9 cellular contexts compared by ENCODE assay signal in the genomic region with DNA sequence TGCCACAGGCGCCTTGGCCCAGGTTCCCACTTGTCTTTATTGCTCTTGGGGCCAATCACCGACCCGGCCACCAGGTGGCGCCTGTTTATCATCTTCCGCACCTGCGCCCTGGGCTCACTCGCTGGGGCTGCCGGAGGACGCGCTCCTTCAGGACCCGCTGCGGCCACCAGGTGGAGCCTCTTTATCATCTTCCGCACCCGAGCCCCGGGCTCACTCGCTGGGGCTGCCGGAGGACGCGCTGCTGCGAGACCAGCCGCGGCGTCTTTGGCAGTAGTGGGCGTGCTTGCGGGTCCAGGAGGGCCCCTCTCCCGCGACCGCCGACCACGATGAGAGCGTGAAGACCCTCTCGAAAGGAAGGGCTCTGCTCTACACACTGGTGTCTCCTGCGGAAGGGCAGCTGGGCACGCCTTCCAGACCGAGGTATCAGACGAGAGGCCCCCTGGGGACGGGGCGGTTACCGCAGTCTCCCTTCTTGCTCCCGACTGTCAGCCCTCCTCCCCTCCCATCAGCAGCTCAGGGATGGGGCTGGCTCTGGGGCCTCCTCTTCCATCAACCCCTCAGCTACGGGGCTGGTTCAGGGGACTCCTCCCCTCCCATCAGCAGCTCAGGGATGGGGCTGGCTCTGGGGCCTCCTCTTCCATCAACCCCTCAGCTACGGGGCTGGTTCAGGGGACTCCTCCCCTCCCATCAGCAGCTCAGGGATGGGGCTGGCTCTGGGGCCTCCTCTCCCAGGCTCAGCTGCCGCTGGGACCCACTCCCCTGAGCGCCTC. TPM values are rescaled to one million over a fixed set of nuclear protein-coding genes. Genes with fewer than 3 reads are reported as not detected.
DNase-seq lines count a peak whose midpoint lies in the region; ATAC-seq and TF ChIP-seq lines count a peak whose summit lies in the region.
"Not testable (repeated sequence)": the region's sequence is repeated elsewhere in the genome, so short reads cannot be mapped to it uniquely, and the experiment has no call there.
"Had no signal": no experiment of that assay in that cellular context is flagged by ENCODE, and none has a peak within 500 bp of the region (broad histone marks: within the 10 kb centered on the region; RNA-seq: fewer than 3 reads in every experiment).

No MANE protein-coding gene starts in this region.

- H2BK120ac ChIP-seq in H9 (ENCODE audit: low read depth, low read length, poor library complexity, severe bottlenecking), result not testable (repeated sequence)

- H2AFZ ChIP-seq in H9 (ENCODE audit: low read length), result not testable (repeated sequence)

- H3K9me3 ChIP-seq in H9 (ENCODE audit: control insufficient read depth, low read depth, low read length) (peaks cover 12% of the 10 kb centered on the region), subcutaneous abdominal adipose tissue (ENCODE audit: control insufficient read depth in 5 of 5, low read length in 5 of 5) (peaks cover 0 to 12% (median 4%) of the 10 kb centered on the region in 5 donors)

- not testable (repeated sequence) for H3K4me1 ChIP-seq in H9 (ENCODE audit: insufficient read depth, low read length); subcutaneous abdominal adipose tissue (ENCODE audit: control insufficient read depth in 5 of 5, insufficient read depth in 5 of 5, low read length in 5 of 5)

- not testable (repeated sequence) for H3K23ac ChIP-seq in H9 (ENCODE audit: insufficient read length, low read depth, low read length)

- not testable (repeated sequence) for H4K5ac ChIP-seq in H9 (ENCODE audit: insufficient read length, low read depth, low read length)

- not testable (repeated sequence) for H3K27ac ChIP-seq in H9 (ENCODE audit: insufficient read length, low read depth, low read length); subcutaneous abdominal adipose tissue (ENCODE audit: low read depth, low read length)

- intact Hi-C loops in Right ventricle myocardium inferior (cut with DNase I), result not testable (repeated sequence)

- not testable (repeated sequence) for H3K27ac Mint-ChIP-seq in H9; activated naive CD4-positive, alpha-beta T cell treated with anti-CD3 and anti-CD28 coated beads, Interleukin-2, amount 50 U/mL, for 72 hours
- peak overlapping the region in 1 of 2 donors; percentile 77 for H3K27ac Mint-ChIP-seq in T-cell

- peaks cover 55 to 56% of the 10 kb centered on the region in 2 experiments for H3K9me3 Mint-ChIP-seq in H9
- H3K9me3 Mint-ChIP-seq in T-cell; activated naive CD4-positive, alpha-beta T cell treated with anti-CD3 and anti-CD28 coated beads, Interleukin-2, amount 50 U/mL, for 72 hours: not testable (repeated sequence)

- H3K79me2 ChIP-seq in H9 (ENCODE audit: insufficient read depth, low read length), result not testable (repeated sequence)

- H3K18ac ChIP-seq in H9 (ENCODE audit: insufficient read length, low read depth, low read length), result not testable (repeated sequence)

- peak overlapping the region; percentile 61 for H3K4me3 ChIP-seq in Jurkat, Clone E6-1 (ENCODE audit: low read length)
- peak overlapping the region; percentile 15 to 69 (median 55) for H3K4me3 ChIP-seq in subcutaneous abdominal adipose tissue (ENCODE audit: low read depth in 1 of 5, low read length in 5 of 5)

- H3K4me3 Mint-ChIP-seq in H9 (peak overlapping the region; percentile 69 to 76), T-cell (peak overlapping the region; percentile 41 to 76 (median 74))

- not testable (repeated sequence) for H3K27me3 ChIP-seq in H9 (ENCODE audit: insufficient read depth, low read length); subcutaneous abdominal adipose tissue (ENCODE audit: control insufficient read depth in 5 of 5, insufficient read depth in 4 of 5, low read length in 5 of 5)

- peaks cover 8 to 11% (median 9%) of the 10 kb centered on the region in 3 experiments; a peak in 5 of 7 replicates for H3K36me3 Mint-ChIP-seq in H9 (ENCODE audit: insufficient read depth in 1 of 3, low read depth in 3 of 3)
- H3K36me3 Mint-ChIP-seq in T-cell; activated naive CD4-positive, alpha-beta T cell treated with anti-CD3 and anti-CD28 coated beads, Interleukin-2, amount 50 U/mL, for 72 hours: not testable (repeated sequence)

- not testable (repeated sequence) for H3K4me1 Mint-ChIP-seq in H9, T-cell

- not testable (repeated sequence) for H2AK5ac ChIP-seq in H9 (ENCODE audit: insufficient read length, low read length)

- DNase-seq in GM10266 (ENCODE audit: extremely low spot score) (peak; percentile 74), H9 (peak; percentile 70), T-cell (peak; percentile 58 to 92 (median 84)), Right ventricle myocardium inferior (ENCODE audit: missing footprints) (peak; percentile 86), occipital lobe (lab: John Stamatoyannopoulos, UW) (peak; percentile 69)
- DNase-seq in Jurkat, Clone E6-1 (ENCODE audit: low read depth, low spot score), result peak; percentile 82
- DNase-seq in activated naive CD4-positive, alpha-beta T cell treated with anti-CD3 and anti-CD28 coated beads, Interleukin-2, amount 50 U/mL, for 72 hours (ENCODE audit: low spot score in 2 of 2), result peak; percentile 89 to 94

- not testable (repeated sequence) for H3K23me2 ChIP-seq in H9 (ENCODE audit: insufficient read length, low read depth, low read length, poor library complexity, severe bottlenecking)

- H3T11ph ChIP-seq in H9 (ENCODE audit: low read length), result not testable (repeated sequence)

- no CpG with 5 or more reads among the region's 44 CpGs for WGBS in H9 (ENCODE audit: extremely low coverage, insufficient read length, low lambda C conversion rate)

- CTCF ChIA-PET in T-cell (lab: Charles Lee), result interaction anchor here in 1 of 2 donors (0.6 to 1.0 kb wide), 3 partner anchors 10 to 988 kb away, joined by 3 to 7 read pairs (median 5); no protein-coding TSS in a partner anchor

- H3K56ac ChIP-seq in H9 (ENCODE audit: insufficient read length, low read depth, low read length), result not testable (repeated sequence)

- H2BK20ac ChIP-seq in H9 (ENCODE audit: low read depth, low read length, poor library complexity, severe bottlenecking), result not testable (repeated sequence)

- H4K91ac ChIP-seq in H9 (ENCODE audit: insufficient read length, low read depth, low read length), result not testable (repeated sequence)

- H4K20me1 ChIP-seq in H9 (ENCODE audit: control insufficient read depth, insufficient read depth, insufficient read length), result not testable (repeated sequence)

- H2BK12ac ChIP-seq in H9 (ENCODE audit: insufficient read length, low read depth, low read length), result not testable (repeated sequence)

- not testable (repeated sequence) for H3K4ac ChIP-seq in H9 (ENCODE audit: low read depth, low read length)

- not testable (repeated sequence) for H3K79me1 ChIP-seq in H9 (ENCODE audit: insufficient read depth, low read depth, low read length, poor library complexity, severe bottlenecking)

- not testable (repeated sequence) for H2BK15ac ChIP-seq in H9 (ENCODE audit: low read depth, low read length)

- not testable (repeated sequence) for H2BK5ac ChIP-seq in H9 (ENCODE audit: insufficient read length, low read length)

- TF ChIP-seq CTCF in GM10266 (IDR thresholded peaks at IDR 0.05; ENCODE audit: control insufficient read depth, insufficient read depth, low read depth, missing control alignments), result peak; percentile 80
- TF ChIP-seq CTCF in H9 (conservative IDR thresholded peaks at IDR 0.05), result peak; percentile 93

- H3K36me3 ChIP-seq in subcutaneous abdominal adipose tissue (ENCODE audit: control insufficient read depth in 5 of 5, insufficient read depth in 5 of 5, low read length in 5 of 5), result not testable (repeated sequence)

- H3K14ac ChIP-seq in H9 (ENCODE audit: insufficient read depth, low read length), result not testable (repeated sequence)

- POLR2A ChIA-PET in T-cell (lab: Charles Lee), result interaction anchor here in 1 of 2 donors (0.6 kb wide), 1 partner anchor 31 kb away, joined by 3 read pairs; no protein-coding TSS in a partner anchor

- ATAC-seq in T-cell (replicated peaks in 1 of 4) (peak; percentile 95 to 98 (median 98)), Right ventricle myocardium inferior (peak; percentile 50)
- peak; percentile 96 to 99 for ATAC-seq in activated naive CD4-positive, alpha-beta T cell treated with anti-CD3 and anti-CD28 coated beads, Interleukin-2, amount 50 U/mL, for 72 hours

- not testable (repeated sequence) for H3K27me3 Mint-ChIP-seq in H9 (ENCODE audit: low read depth); T-cell

- peak overlapping the region; percentile 11 for H3K4me2 ChIP-seq in H9 (ENCODE audit: insufficient read depth, insufficient read length, low read length)

- not testable (repeated sequence) for H4K8ac ChIP-seq in H9 (replicated peaks; ENCODE audit: insufficient read length, low read depth, low read length)

- H3K9ac ChIP-seq in H9 (ENCODE audit: extremely low read depth, insufficient read length, low read length), result not testable (repeated sequence)
- peak overlapping the region in 3 of 5 donors; percentile 41 to 71 (median 53) for H3K9ac ChIP-seq in subcutaneous abdominal adipose tissue (ENCODE audit: low read length in 5 of 5)

RNA-seq across cellular contexts. Expression of a gene that starts 11.5 kb away (rescaled TPM):
- total RNA-seq in H9 (2021) (0.24 TPM in 1 of 2 replicates, not detected in the other), T-cell (1 to 10 TPM in 2 of 5 donors, not detected in 3; 1.2 TPM), Right ventricle myocardium inferior (not detected), occipital lobe (2.8 TPM)
- polyA plus RNA-seq in Jurkat, Clone E6-1 (2012; ENCODE audit: insufficient read depth, insufficient read length), result not detected
- total RNA-seq in activated naive CD4-positive, alpha-beta T cell treated with anti-CD3 and anti-CD28 coated beads, Interleukin-2, amount 50 U/mL, for 72 hours, result under 1 TPM in 1 of 2 donors, not detected in 1; 0.45 TPM
- total RNA-seq: glomerular endothelial cell had no signal

RNA-seq across cellular contexts. Expression of a gene that starts 12.5 kb away (rescaled TPM):
- total RNA-seq in H9 (2021) (not detected in 2 replicates), T-cell (not detected), Right ventricle myocardium inferior (not detected), occipital lobe (0.16 TPM)
- polyA plus RNA-seq in Jurkat, Clone E6-1 (2012; ENCODE audit: insufficient read depth, insufficient read length), result not detected
- not detected for total RNA-seq in activated naive CD4-positive, alpha-beta T cell treated with anti-CD3 and anti-CD28 coated beads, Interleukin-2, amount 50 U/mL, for 72 hours
- total RNA-seq: glomerular endothelial cell had no signal

RNA-seq across cellular contexts. Expression of a gene that starts 17.1 kb away (rescaled TPM):
- total RNA-seq in H9 (2021) (not detected in 2 replicates), T-cell (not detected), Right ventricle myocardium inferior (not detected), occipital lobe (not detected)
- polyA plus RNA-seq in Jurkat, Clone E6-1 (2012; ENCODE audit: insufficient read depth, insufficient read length), result not detected
- total RNA-seq in activated naive CD4-positive, alpha-beta T cell treated with anti-CD3 and anti-CD28 coated beads, Interleukin-2, amount 50 U/mL, for 72 hours, result not detected
- total RNA-seq: glomerular endothelial cell had no signal

RNA-seq across cellular contexts. Expression of a gene that starts 27.9 kb away (rescaled TPM):
- total RNA-seq in H9 (2021) (not detected in 2 replicates), T-cell (under 1 TPM in 2 of 5 donors, not detected in 3; 0.33 to 0.49 TPM), Right ventricle myocardium inferior (not detected), occipital lobe (0.78 TPM)
- not detected for polyA plus RNA-seq in Jurkat, Clone E6-1 (2012; ENCODE audit: insufficient read depth, insufficient read length)
- under 1 TPM in 1 of 2 donors, not detected in 1; 0.25 TPM for total RNA-seq in activated naive CD4-positive, alpha-beta T cell treated with anti-CD3 and anti-CD28 coated beads, Interleukin-2, amount 50 U/mL, for 72 hours
- total RNA-seq: glomerular endothelial cell had no signal

RNA-seq across cellular contexts. Expression of a gene that starts 41.8 kb away (rescaled TPM):
- total RNA-seq in H9 (2021) (0.24 TPM in 1 of 2 replicates, not detected in the other), T-cell (not detected), Right ventricle myocardium inferior (not detected), occipital lobe (1.6 TPM)
- polyA plus RNA-seq in Jurkat, Clone E6-1 (2012; ENCODE audit: insufficient read depth, insufficient read length), result not detected
- not detected for total RNA-seq in activated naive CD4-positive, alpha-beta T cell treated with anti-CD3 and anti-CD28 coated beads, Interleukin-2, amount 50 U/mL, for 72 hours
